ENCODE assay signal across 10 cellular contexts in genomic region chr9:37034938-37035471, GRCh38. TPM values are rescaled to one million over a fixed set of nuclear protein-coding genes. Genes with fewer than 3 reads are reported as not detected.
DNase-seq lines count a peak whose midpoint lies in the region; ATAC-seq, FAIRE-seq and TF ChIP-seq lines count a peak whose summit lies in the region.
"Had no signal": no experiment of that assay in that cellular context is flagged by ENCODE, and none has a peak within 500 bp of the region (broad histone marks: within the 10 kb centered on the region; RNA-seq: fewer than 3 reads in every experiment).

No MANE protein-coding gene starts in this region.

- peaks cover 55% of the 10 kb centered on the region for H3K4me1 ChIP-seq in CD4-positive, CD25-positive, alpha-beta regulatory T cell (ENCODE audit: control insufficient read depth, insufficient read depth, low read length, poor library complexity, severe bottlenecking)

- no peaks in the 10 kb centered on the region for H3K9me2 ChIP-seq in SU-DHL-6 (replicated peaks; ENCODE audit: insufficient read depth, low read length)

- no peaks in the 10 kb centered on the region for H3K36me3 Mint-ChIP-seq in CD4-positive, CD25-positive, alpha-beta regulatory T cell
- peaks cover 0 to 4% (median 0%) of the 10 kb centered on the region in 3 donors for H3K36me3 Mint-ChIP-seq in immature natural killer cell

- no peak for TF ChIP-seq POLR2A in GM12891 (IDR thresholded peaks at IDR 0.05; ENCODE audit: low read depth, low read length)

- in situ Hi-C loops in ACHN (cut with HindIII; ENCODE audit: low pct_ligation_motif_present, low pct_unique_long_range_greater_than_20kb, low sequenced_read_pairs), result no loop called here

- no peak for ATAC-seq in CD4-positive, CD25-positive, alpha-beta regulatory T cell (ENCODE audit: low read depth in 2 of 2)
- ATAC-seq in HG02623 (IDR thresholded peaks at IDR 0.05; ENCODE audit: unreplicated experiment), result no peak

- FAIRE-seq in GM12891 (lab: Jason Lieb, UNC), result no peak

- H3K9me3 Mint-ChIP-seq in CD4-positive, CD25-positive, alpha-beta regulatory T cell, result peaks cover 0 to 8% (median 4%) of the 10 kb centered on the region in 7 donors
- H3K9me3 Mint-ChIP-seq in immature natural killer cell, result peaks cover 0 to 8% (median 0%) of the 10 kb centered on the region in 6 donors

- no peak overlapping the region for H3K4me3 ChIP-seq in CD4-positive, CD25-positive, alpha-beta regulatory T cell (ENCODE audit: low read depth, low read length)
- H3K4me3 ChIP-seq in SU-DHL-6 (ENCODE audit: insufficient read depth, low read length, poor library complexity, severe bottlenecking), result peak overlapping the region; percentile 69

- no peak for DNase-seq in CD4-positive, CD25-positive, alpha-beta regulatory T cell
- DNase-seq in GM10266 (ENCODE audit: extremely low spot score) (peak; percentile 41), immature natural killer cell (no peak), ACHN (no peak), D341Med (ENCODE audit: low spot score) (no peak), GM12891 (ENCODE audit: insufficient read length, low spot score) (no peak)

- H3K4me2 ChIP-seq in SU-DHL-6 (ENCODE audit: low read depth, low read length, poor library complexity, severe bottlenecking), result peak overlapping the region; percentile 84

- peaks cover 56% of the 10 kb centered on the region for H3K27me3 ChIP-seq in CD4-positive, CD25-positive, alpha-beta regulatory T cell (ENCODE audit: control insufficient read depth, insufficient read depth, low read length)
- H3K27me3 ChIP-seq in SU-DHL-6 (ENCODE audit: low read length), result no peaks in the 10 kb centered on the region

- peaks cover 16 to 53% (median 23%) of the 10 kb centered on the region in 4 donors for H3K4me1 Mint-ChIP-seq in CD4-positive, CD25-positive, alpha-beta regulatory T cell
- H3K4me1 Mint-ChIP-seq in immature natural killer cell, result peaks cover 44 to 51% of the 10 kb centered on the region in 2 donors

- H4K20me1 ChIP-seq in SU-DHL-6 (ENCODE audit: low read depth, low read length), result no peaks in the 10 kb centered on the region

- TF ChIP-seq CTCF in GM10266 (IDR thresholded peaks at IDR 0.05; ENCODE audit: control insufficient read depth, insufficient read depth, low read depth, missing control alignments) (no peak), SU-DHL-6 (IDR thresholded peaks at IDR 0.05; ENCODE audit: insufficient read depth, low read length, poor library complexity, severe bottlenecking) (no peak)

- H3F3A ChIP-seq in SU-DHL-6 (ENCODE audit: insufficient read depth), result peaks cover 63% of the 10 kb centered on the region

- H3K27me3 Mint-ChIP-seq in CD4-positive, CD25-positive, alpha-beta regulatory T cell, result peaks cover 97% of the 10 kb centered on the region
- peaks cover 25 to 63% (median 59%) of the 10 kb centered on the region in 3 donors for H3K27me3 Mint-ChIP-seq in immature natural killer cell (ENCODE audit: low read depth in 3 of 3)

- H3K9me3 ChIP-seq in CD4-positive, CD25-positive, alpha-beta regulatory T cell (ENCODE audit: control insufficient read depth in 2 of 2, low read length in 2 of 2), result peaks cover 2 to 5% of the 10 kb centered on the region in 2 experiments
- no peaks in the 10 kb centered on the region for H3K9me3 ChIP-seq in SU-DHL-6 (ENCODE audit: insufficient read depth, low read length)
- H3K9me3 ChIP-seq: ascending aorta had no signal

- H3K27ac Mint-ChIP-seq in CD4-positive, CD25-positive, alpha-beta regulatory T cell, result peak overlapping the region in 2 of 3 donors; percentile 73 to 91
- no peak overlapping the region for H3K27ac Mint-ChIP-seq in immature natural killer cell

- no peak overlapping the region for H3K27ac ChIP-seq in CD4-positive, CD25-positive, alpha-beta regulatory T cell (ENCODE audit: insufficient read depth, low read length, poor library complexity, severe bottlenecking)
- H3K27ac ChIP-seq in SU-DHL-6 (ENCODE audit: low read depth, low read length), result peak overlapping the region; percentile 92
- H3K27ac ChIP-seq: ascending aorta had no signal

- peak overlapping the region; percentile 76 for H2AFZ ChIP-seq in SU-DHL-6 (ENCODE audit: low read depth, low read length, severe bottlenecking)

- no peaks in the 10 kb centered on the region for H3K36me3 ChIP-seq in CD4-positive, CD25-positive, alpha-beta regulatory T cell (ENCODE audit: control insufficient read depth, insufficient read depth, low read length)
- no peaks in the 10 kb centered on the region for H3K36me3 ChIP-seq in SU-DHL-6 (ENCODE audit: low read length)
- H3K36me3 ChIP-seq: ascending aorta had no signal

- H3K4me3 Mint-ChIP-seq in CD4-positive, CD25-positive, alpha-beta regulatory T cell, result peak overlapping the region; percentile 39 to 87 (median 80)
- peak overlapping the region; percentile 59 to 79 (median 68) for H3K4me3 Mint-ChIP-seq in immature natural killer cell

- peak overlapping the region; percentile 80 for H3K9ac ChIP-seq in SU-DHL-6 (ENCODE audit: low read length)

- H3K79me2 ChIP-seq in SU-DHL-6 (ENCODE audit: insufficient read depth, low read length), result peaks cover 46% of the 10 kb centered on the region

TF ChIP-seq in GM12891, 5 proteins besides CTCF, POLR2A, EP300 and RAD21:
- TF ChIP-seq SPI1 (IDR thresholded peaks at IDR 0.05; ENCODE audit: low read depth, low read length) (no peak; the same call in none of the 2 replicates), POU2F2 (IDR thresholded peaks at IDR 0.05; ENCODE audit: low read depth, low read length) (no peak), TAF1 (IDR thresholded peaks at IDR 0.05; ENCODE audit: low read depth, low read length) (no peak; the same call in 1 of the 2 replicates), PAX5 (IDR thresholded peaks at IDR 0.05; ENCODE audit: insufficient read depth, low read length, severe bottlenecking) (no peak), POLR2AphosphoS5 (IDR thresholded peaks at IDR 0.05; ENCODE audit: low read depth, low read length) (no peak; the same call in 1 of the 2 replicates)

RNA-seq across cellular contexts. Expression of gene PAX5, which starts 0.9 kb away (rescaled TPM):
- 0.94 TPM for total RNA-seq in CD4-positive, CD25-positive, alpha-beta regulatory T cell
- polyA plus RNA-seq in CD4-positive, CD25-positive, alpha-beta regulatory T cell, result under 1 TPM in 2 of 4 donors, not detected in 2; 0.02 to 0.15 TPM
- polyA plus RNA-seq in immature natural killer cell, result under 1 TPM in 1 of 3 donors, not detected in 2; 0.03 TPM
- polyA plus RNA-seq in GM12891 (2012; ENCODE audit: low read depth, missing spikeins), result 43.1 TPM
- total RNA-seq: ascending aorta had no signal
- polyA plus RNA-seq: right cardiac atrium had no signal

Comparison
In these comparisons a context has a peak if more than half of its experiments do, and no peak if none do; other contexts are left out.
1. H3K27ac Mint-ChIP-seq: peak in CD4-positive, CD25-positive, alpha-beta regulatory T cell (2 of 3); none in immature natural killer cell (0 of 6).